ENCODE assay signal across 1 cellular context in genomic region chr18:37524139-37524538, GRCh38.
TF ChIP-seq lines count a peak whose summit lies in the region.

No MANE protein-coding gene starts in this region.

TF ChIP-seq in GM23338, 12 proteins besides CTCF, POLR2A, EP300 and RAD21:
- TF ChIP-seq CREB1 (CRISPR knock-in tag; IDR thresholded peaks at IDR 0.05; ENCODE audit: low read depth) (no peak), ZNF462 (CRISPR knock-in tag; IDR thresholded peaks at IDR 0.05) (no peak), ZNF331 (CRISPR knock-in tag; IDR thresholded peaks at IDR 0.05; ENCODE audit: low read depth) (no peak), REST (IDR thresholded peaks at IDR 0.05; ENCODE audit: unreplicated experiment) (no peak), NANOG (IDR thresholded peaks at IDR 0.05; ENCODE audit: borderline replicate concordance) (no peak), ETS1 (IDR thresholded peaks at IDR 0.05) (no peak), EZH2phosphoT487 (IDR thresholded peaks at IDR 0.05; ENCODE audit: unreplicated experiment) (no peak), POLR2AphosphoS5 (IDR thresholded peaks at IDR 0.05; ENCODE audit: low read depth) (no peak), JUNB (IDR thresholded peaks at IDR 0.05; ENCODE audit: unreplicated experiment) (no peak), EZH2 (IDR thresholded peaks at IDR 0.05; ENCODE audit: low read depth, unreplicated experiment) (no peak), ZNF114 (CRISPR knock-in tag; IDR thresholded peaks at IDR 0.05) (no peak), STAT1 (IDR thresholded peaks at IDR 0.05; ENCODE audit: unreplicated experiment) (no peak)
